In the genomic region with DNA sequence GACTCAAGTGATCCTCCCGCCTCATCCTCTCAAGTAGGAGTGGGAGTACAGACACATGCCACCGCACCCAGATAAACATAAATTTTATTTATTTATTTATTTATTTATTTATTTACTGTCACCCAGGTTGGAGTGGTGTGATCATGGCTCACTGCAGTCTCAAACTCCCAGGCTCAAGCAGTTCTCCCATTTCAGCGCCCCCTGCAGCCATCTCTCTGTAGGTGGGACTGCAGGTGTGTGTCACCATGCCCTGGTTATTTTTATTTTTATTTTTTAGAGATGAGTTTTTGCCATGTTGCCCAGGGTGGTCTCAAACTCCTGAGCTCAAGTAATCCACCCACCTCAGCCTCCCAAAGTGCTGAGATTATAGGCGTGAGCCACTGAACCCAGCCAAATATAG, we compare ENCODE assay signal across 18 cellular contexts. TPM values are rescaled to one million over a fixed set of nuclear protein-coding genes. Genes with fewer than 3 reads are reported as not detected.
DNase-seq lines count a peak whose midpoint lies in the region; ATAC-seq, FAIRE-seq and TF ChIP-seq lines count a peak whose summit lies in the region.
"Had no signal": no experiment of that assay in that cellular context is flagged by ENCODE, and none has a peak within 500 bp of the region (broad histone marks: within the 10 kb centered on the region; RNA-seq: fewer than 3 reads in every experiment).

No MANE protein-coding gene starts in this region.

- WGBS in HepG2 (ENCODE audit: low lambda C conversion rate), result 58% methylated on average over 4 of the region's 4 CpGs
- 91% methylated on average over 4 of the region's 4 CpGs for WGBS in right lobe of liver (ENCODE audit: insufficient coverage, low coverage, low lambda C conversion rate, missing lambda C conversion rate)
- no CpG with 5 or more reads among the region's 4 CpGs for WGBS in H9 (ENCODE audit: extremely low coverage, insufficient read length, low lambda C conversion rate)

- H3K56ac ChIP-seq in H9 (ENCODE audit: insufficient read length, low read depth, low read length), result no peak overlapping the region

- no peaks in the 10 kb centered on the region for H3K79me1 ChIP-seq in H9 (ENCODE audit: insufficient read depth, low read depth, low read length, poor library complexity, severe bottlenecking)

- no peak overlapping the region for H3K18ac ChIP-seq in H9 (ENCODE audit: insufficient read length, low read depth, low read length)

- H3K27ac ChIP-seq in HepG2 (ENCODE audit: extremely low read length, insufficient read depth, low read length) (no peak overlapping the region), right lobe of liver (no peak overlapping the region), H9 (ENCODE audit: insufficient read length, low read depth, low read length) (no peak overlapping the region), Panc1 (ENCODE audit: low read length) (no peak overlapping the region)
- H3K27ac ChIP-seq: 22Rv1; BLaER1 treated with 17β-estradiol and CSF1 and Interleukin-3, amounts not matched to agents 10 nM and 100 nM; HL-60 had no signal

- no peak overlapping the region for H3K14ac ChIP-seq in H9 (ENCODE audit: insufficient read depth, low read length)

- H3K4me3 ChIP-seq in HepG2 (replicated peaks in 1 of 3; ENCODE audit: insufficient read depth in 1 of 3, low read depth in 2 of 3, low read length in 3 of 3), result no peak overlapping the region
- H3K4me3 ChIP-seq in right lobe of liver, result no peak overlapping the region
- no peak overlapping the region for H3K4me3 ChIP-seq in Panc1 (ENCODE audit: low read depth in 2 of 2, low read length in 2 of 2)
- H3K4me3 ChIP-seq: BLaER1 treated with 17β-estradiol and CSF1 and Interleukin-3, amounts not matched to agents 10 nM and 100 nM had no signal

- H4K5ac ChIP-seq in H9 (ENCODE audit: insufficient read length, low read depth, low read length), result no peak overlapping the region

- DNase-seq in HepG2 (ENCODE audit: low spot score) (peak; percentile 6), right lobe of liver (no peak), H9 (no peak), Panc1 (ENCODE audit: low read depth, low spot score) (no peak), anterior cingulate cortex (lab: John Stamatoyannopoulos, UW) (no peak)
- no peak for DNase-seq in activated naive CD4-positive, alpha-beta T cell (lab: John Stamatoyannopoulos, UW)
- DNase-seq: CD4-positive, alpha-beta memory T cell; DND-41; GDM1; HCEC 1CT; IMR-90; KG1 had no signal

- no peak overlapping the region for H2AFZ ChIP-seq in HepG2 (ENCODE audit: low read length)
- no peak overlapping the region for H2AFZ ChIP-seq in H9 (ENCODE audit: low read length)

- H2BK120ac ChIP-seq in H9 (ENCODE audit: low read depth, low read length, poor library complexity, severe bottlenecking), result no peak overlapping the region

- no peaks in the 10 kb centered on the region for H3K9me3 ChIP-seq in HepG2 (ENCODE audit: low read length)
- H3K9me3 ChIP-seq in right lobe of liver, result no peaks in the 10 kb centered on the region
- H3K9me3 ChIP-seq in H9 (ENCODE audit: control insufficient read depth, low read depth, low read length), result no peaks in the 10 kb centered on the region
- H3K9me3 ChIP-seq in Panc1 (ENCODE audit: control insufficient read depth, insufficient read depth, low read depth, low read length), result no peaks in the 10 kb centered on the region

- H3K36me3 ChIP-seq in HepG2 (replicated peaks in 1 of 2; ENCODE audit: control insufficient read depth in 1 of 2, insufficient read depth in 2 of 2, low read length in 2 of 2) (no peaks in the 10 kb centered on the region), right lobe of liver (no peaks in the 10 kb centered on the region), Panc1 (ENCODE audit: control insufficient read depth, insufficient read depth, low read length) (no peaks in the 10 kb centered on the region)
- H3K36me3 ChIP-seq: BLaER1 treated with 17β-estradiol and CSF1 and Interleukin-3, amounts not matched to agents 10 nM and 100 nM had no signal

- H3K27ac Mint-ChIP-seq in H9, result no peak overlapping the region
- H3K27ac Mint-ChIP-seq: CD4-positive, alpha-beta memory T cell had no signal

- intact Hi-C loops in HepG2 (cut with micrococcal nuclease; ENCODE audit: unreplicated experiment), result no loop called here
- intact Hi-C loops in right lobe of liver (cut with DNase I), result no loop called here
- intact Hi-C loops in Panc1 (cut with micrococcal nuclease; ENCODE audit: unreplicated experiment), result no loop called here

- H3K9ac ChIP-seq in HepG2 (ENCODE audit: insufficient read depth, low read depth, low read length) (no peak overlapping the region), H9 (ENCODE audit: extremely low read depth, insufficient read length, low read length) (no peak overlapping the region)
- H3K9ac ChIP-seq: BLaER1 treated with 17β-estradiol and CSF1 and Interleukin-3, amounts not matched to agents 10 nM and 100 nM had no signal

- H3K36me3 Mint-ChIP-seq in H9 (ENCODE audit: insufficient read depth in 1 of 3, low read depth in 3 of 3), result peaks cover 12 to 35% (median 17%) of the 10 kb centered on the region in 3 experiments

- BruUV-seq in HepG2 (replicated peaks; lab: Mats Ljungman, UMichigan) (no TSS peak), Panc1 (replicated peaks; lab: Mats Ljungman, UMichigan) (no TSS peak)

- ATAC-seq in HepG2 (peak; percentile 69; the same call in 2 of the 3 replicates), right lobe of liver (no peak), Panc1 (no peak), GM21529 (IDR thresholded peaks at IDR 0.05; ENCODE audit: unreplicated experiment) (no peak)

- H3K27me3 ChIP-seq in HepG2 (ENCODE audit: control insufficient read depth in 1 of 2, insufficient read depth in 2 of 2, low read length in 2 of 2) (no peaks in the 10 kb centered on the region), right lobe of liver (no peaks in the 10 kb centered on the region), H9 (ENCODE audit: insufficient read depth, low read length) (no peaks in the 10 kb centered on the region), Panc1 (ENCODE audit: control insufficient read depth, insufficient read depth, low read length) (no peaks in the 10 kb centered on the region; the same call in 1 of the 2 replicates)
- H3K27me3 ChIP-seq: BLaER1 treated with 17β-estradiol and CSF1 and Interleukin-3, amounts not matched to agents 10 nM and 100 nM had no signal

- H3K4me1 ChIP-seq in HepG2 (ENCODE audit: insufficient read depth, low read length), result no peaks in the 10 kb centered on the region
- no peaks in the 10 kb centered on the region for H3K4me1 ChIP-seq in right lobe of liver
- H3K4me1 ChIP-seq in H9 (ENCODE audit: insufficient read depth, low read length), result no peaks in the 10 kb centered on the region
- no peaks in the 10 kb centered on the region for H3K4me1 ChIP-seq in Panc1 (ENCODE audit: control insufficient read depth, insufficient read depth, low read length)
- H3K4me1 ChIP-seq: BLaER1 treated with 17β-estradiol and CSF1 and Interleukin-3, amounts not matched to agents 10 nM and 100 nM had no signal

- no peak overlapping the region for H4K91ac ChIP-seq in H9 (ENCODE audit: insufficient read length, low read depth, low read length)

- FAIRE-seq in HepG2 (lab: Jason Lieb, UNC), result no peak
- FAIRE-seq: GM19239, H1 had no signal

- no peak for TF ChIP-seq RAD21 in HepG2 (CRISPR knock-in tag; IDR thresholded peaks at IDR 0.05)

- no peak overlapping the region for H2AK5ac ChIP-seq in H9 (ENCODE audit: insufficient read length, low read length)

- no peak overlapping the region for H3T11ph ChIP-seq in H9 (ENCODE audit: low read length)

- H4K20me1 ChIP-seq in HepG2 (ENCODE audit: insufficient read depth, low read length) (no peaks in the 10 kb centered on the region), H9 (ENCODE audit: control insufficient read depth, insufficient read depth, insufficient read length) (no peaks in the 10 kb centered on the region)
- H4K20me1 ChIP-seq: BLaER1 treated with 17β-estradiol and CSF1 and Interleukin-3, amounts not matched to agents 10 nM and 100 nM had no signal

- in situ Hi-C loops in HepG2 (cut with HindIII; ENCODE audit: extremely low pct_ligation_motif_present, low pct_unique_long_range_greater_than_20kb), result no loop called here
- in situ Hi-C loops in Panc1 (cut with HindIII; ENCODE audit: low pct_unique_long_range_greater_than_20kb, low sequenced_read_pairs), result no loop called here

- CTCF ChIA-PET in HepG2 (lab: Yijun Ruan, JAX; ENCODE audit: low intra/inter-chr PET ratio, low total read pairs), result interaction anchor here (0.8 kb wide), 1 partner anchor 158 kb away, joined by 4 read pairs; no protein-coding TSS in a partner anchor
- CTCF ChIA-PET in Panc1 (lab: Charles Lee), result interaction anchor here (0.7 kb wide), 1 partner anchor 219 kb away, joined by 3 read pairs; no protein-coding TSS in a partner anchor

- TF ChIP-seq POLR2A in HepG2 (IDR thresholded peaks at IDR 0.05; ENCODE audit: insufficient read depth in 1 of 2, low read depth in 2 of 2, low read length in 2 of 2) (no peak), right lobe of liver (IDR thresholded peaks at IDR 0.05) (no peak)

- H3K79me2 ChIP-seq in HepG2 (ENCODE audit: insufficient read depth, low read length) (no peaks in the 10 kb centered on the region), H9 (ENCODE audit: insufficient read depth, low read length) (no peaks in the 10 kb centered on the region)

- H2BK12ac ChIP-seq in H9 (ENCODE audit: insufficient read length, low read depth, low read length), result no peak overlapping the region

- TF ChIP-seq EP300 in HepG2 (IDR thresholded peaks at IDR 0.05; ENCODE audit: low read depth in 2 of 2, low read length in 2 of 2), result no peak
- no peak for TF ChIP-seq EP300 in HepG2 (CRISPR knock-in tag; IDR thresholded peaks at IDR 0.05; ENCODE audit: borderline replicate concordance)

- no peak overlapping the region for H3K4ac ChIP-seq in H9 (ENCODE audit: low read depth, low read length)

- no peak overlapping the region for H3K4me3 Mint-ChIP-seq in H9
- H3K4me3 Mint-ChIP-seq: CD4-positive, alpha-beta memory T cell had no signal

- H2BK5ac ChIP-seq in H9 (ENCODE audit: insufficient read length, low read length), result no peak overlapping the region

- H3K27me3 Mint-ChIP-seq in H9 (ENCODE audit: low read depth), result peaks cover 4% of the 10 kb centered on the region; the same call in 1 of the 2 replicates
- H3K27me3 Mint-ChIP-seq: CD4-positive, alpha-beta memory T cell had no signal

- H3K9me3 Mint-ChIP-seq in H9, result peaks cover 31 to 40% of the 10 kb centered on the region in 2 experiments

- H3K4me2 ChIP-seq in HepG2 (ENCODE audit: low read depth, low read length) (no peak overlapping the region), H9 (ENCODE audit: insufficient read depth, insufficient read length, low read length) (no peak overlapping the region)
- H3K4me2 ChIP-seq: BLaER1 treated with 17β-estradiol and CSF1 and Interleukin-3, amounts not matched to agents 10 nM and 100 nM had no signal

- no peak overlapping the region for H2BK20ac ChIP-seq in H9 (ENCODE audit: low read depth, low read length, poor library complexity, severe bottlenecking)

- no peaks in the 10 kb centered on the region for H3K23me2 ChIP-seq in H9 (ENCODE audit: insufficient read length, low read depth, low read length, poor library complexity, severe bottlenecking)

- TF ChIP-seq CTCF in HepG2 (CRISPR knock-in tag; IDR thresholded peaks at IDR 0.05), result no peak
- no peak for TF ChIP-seq CTCF in right lobe of liver (IDR thresholded peaks at IDR 0.05)
- TF ChIP-seq CTCF in H9 (conservative IDR thresholded peaks at IDR 0.05), result peak; percentile 14; the same call in 1 of the 3 replicates
- TF ChIP-seq CTCF in Panc1 (IDR thresholded peaks at IDR 0.05), result 0 out of 2 replicates have a peak, but pooled peaks have one; percentile 5

- no peak overlapping the region for H2BK15ac ChIP-seq in H9 (ENCODE audit: low read depth, low read length)

- H3K4me1 Mint-ChIP-seq in H9, result no peaks in the 10 kb centered on the region
- H3K4me1 Mint-ChIP-seq: CD4-positive, alpha-beta memory T cell had no signal

- POLR2A ChIA-PET in HepG2 (lab: Yijun Ruan, JAX) (no interaction called here), Panc1 (lab: Charles Lee) (no interaction called here)

- no peak overlapping the region for H3K23ac ChIP-seq in H9 (ENCODE audit: insufficient read length, low read depth, low read length)

- no peak overlapping the region for H4K8ac ChIP-seq in H9 (replicated peaks; ENCODE audit: insufficient read length, low read depth, low read length)

RNA-seq across cellular contexts. Expression of a gene that starts 33.2 kb away (rescaled TPM):
- total RNA-seq in HepG2 (2016; rRNA removed; fragmentation: Illumina TruSeq; extraction: Trizol) (39.7 and 55.9 TPM in 2 replicates), right lobe of liver (10 to 100 TPM; 18.4 to 32.9 (median 27.8) TPM), H9 (2021) (17.2 and 17.4 TPM in 2 replicates), Panc1 (2021; ENCODE audit: unreplicated experiment) (25.6 TPM)
- 6.6 and 6.7 TPM in 2 replicates for total RNA-seq in HepG2 (2016; cell fraction: cytosol; rRNA removed; fragmentation: Illumina TruSeq; extraction: Trizol; ENCODE audit: low read depth)
- 38.3 and 52.3 TPM in 2 replicates for total RNA-seq in HepG2 (2016; cell fraction: insoluble cytoplasmic fraction; rRNA removed; fragmentation: Illumina TruSeq; extraction: Trizol)
- total RNA-seq in HepG2 (2016; cell fraction: membrane; rRNA removed; fragmentation: Illumina TruSeq; extraction: Trizol), result 12.4 and 13.0 TPM in 2 replicates
- total RNA-seq in HepG2 (2016; cell fraction: nucleus; rRNA removed; fragmentation: Illumina TruSeq; extraction: Trizol), result 48.8 and 49.6 TPM in 2 replicates
- polyA plus RNA-seq in HepG2 (2011; rRNA removed), result 17.1 and 20.6 TPM in 2 replicates
- 8.0 and 12.8 TPM in 2 replicates for polyA plus RNA-seq in HepG2 (2011; cell fraction: cytosol; rRNA removed)
- polyA plus RNA-seq in HepG2 (2011; cell fraction: nucleus; rRNA removed), result 10.3 and 14.8 TPM in 2 replicates
- 20.4 and 21.5 TPM in 2 replicates for polyA plus RNA-seq in HepG2 (2012)
- 0.51 and 0.53 TPM in 2 replicates for polyA plus RNA-seq in HepG2 (2016; cell fraction: cytosol; fragmentation: Illumina TruSeq; extraction: Trizol; ENCODE audit: low read depth)
- polyA plus RNA-seq in HepG2 (2016; cell fraction: insoluble cytoplasmic fraction; fragmentation: Illumina TruSeq; extraction: Trizol; ENCODE audit: low read depth), result 36.3 and 40.4 TPM in 2 replicates
- polyA plus RNA-seq in HepG2 (2016; cell fraction: membrane; fragmentation: Illumina TruSeq; extraction: Trizol; ENCODE audit: low read depth), result 1.8 and 2.8 TPM in 2 replicates
- 42.7 and 43.8 TPM in 2 replicates for polyA plus RNA-seq in HepG2 (2016; cell fraction: nucleus; fragmentation: Illumina TruSeq; extraction: Trizol; ENCODE audit: insufficient read depth, low read depth)
- 9.2 and 26.7 TPM in 2 replicates for polyA minus RNA-seq in HepG2 (2011; rRNA and poly(A)+ RNA removed; ENCODE audit: low replicate concordance)
- 21.9 and 27.8 TPM in 2 replicates for polyA minus RNA-seq in HepG2 (2011; cell fraction: cytosol; rRNA and poly(A)+ RNA removed)
- 109 and 125 TPM in 2 replicates for polyA minus RNA-seq in HepG2 (2011; cell fraction: nucleus; rRNA and poly(A)+ RNA removed)
- 8.5 TPM for polyA plus RNA-seq in Panc1 (2012; ENCODE audit: insufficient read length)

Comparison
In these comparisons a context has a peak if more than half of its experiments do, and no peak if none do; other contexts are left out.
1. CTCF ChIP-seq: peak in H9 (single experiment) and Panc1 (single experiment); none in HepG2 (single experiment) and right lobe of liver (0 of 4).